Comparison of ENCODE assay signal across 10 cellular contexts in the genomic region with DNA sequence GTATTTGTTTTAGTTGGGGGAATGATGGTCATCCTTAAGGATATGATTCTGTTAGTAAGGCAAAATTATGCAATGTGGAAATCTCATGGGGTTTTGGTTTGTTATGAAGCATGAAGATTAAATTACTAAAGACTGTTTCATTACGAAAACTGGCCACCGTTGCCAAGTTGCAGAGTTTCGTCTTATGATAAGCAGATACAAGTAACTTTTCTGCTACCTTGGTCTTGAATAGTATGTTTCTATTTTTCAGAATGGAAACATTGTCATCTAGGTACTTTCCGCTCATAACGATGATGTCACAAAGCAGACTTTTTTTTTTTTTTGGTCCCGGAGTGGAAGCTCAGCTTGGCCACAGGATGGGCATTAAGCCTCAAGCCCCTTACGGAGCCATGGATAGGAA. TPM values are rescaled to one million over a fixed set of nuclear protein-coding genes. Genes with fewer than 3 reads are reported as not detected.
DNase-seq lines count a peak whose midpoint lies in the region; ATAC-seq and FAIRE-seq lines count a peak whose summit lies in the region.
"Had no signal": no experiment of that assay in that cellular context is flagged by ENCODE, and none has a peak within 500 bp of the region (broad histone marks: within the 10 kb centered on the region; RNA-seq: fewer than 3 reads in every experiment).

No MANE protein-coding gene starts in this region.

- intact Hi-C loops in activated CD4-positive, alpha-beta T cell treated with anti-CD3 and anti-CD28 coated beads for 36 hours (cut with DNase I, micrococcal nuclease), result loop anchor here (1.0 to 10.0 kb wide), 4 partner anchors 14 to 647 kb away; partner anchors contain the start of gene KIF3A (in 2 of the 2)

- no peak for FAIRE-seq in small intestine (lab: Jason Lieb, UNC)
- FAIRE-seq: A204.1 had no signal

- DNase-seq in activated CD4-positive, alpha-beta T cell treated with anti-CD3 and anti-CD28 coated beads for 36 hours, result peak; percentile 74
- DNase-seq in activated CD4-positive, alpha-beta T cell treated with anti-CD3 and anti-CD28 coated beads, Interleukin-2, amount 50 U/mL, for 4 hours, result no peak
- DNase-seq in stimulated activated CD4-positive, alpha-beta T cell treated with anti-CD3 and anti-CD28 coated beads, Interleukin-2, amount 100 ng/mL, for 24 hours, result peak; percentile 49
- DNase-seq in NCI-H128 (lab: John Stamatoyannopoulos, UW; ENCODE audit: unreplicated experiment) (no peak), COLO829 (ENCODE audit: low spot score) (no peak), small intestine (no peak)
- DNase-seq: NCI-H446 had no signal

- no peaks in the 10 kb centered on the region for H3K27me3 Mint-ChIP-seq in activated CD4-positive, alpha-beta T cell treated with anti-CD3 and anti-CD28 coated beads for 36 hours
- H3K27me3 Mint-ChIP-seq in activated naive CD8-positive, alpha-beta T cell, result no peaks in the 10 kb centered on the region

- H3K36me3 ChIP-seq in small intestine (ENCODE audit: control insufficient read depth in 2 of 2, insufficient read depth in 2 of 2, low read length in 2 of 2), result peaks cover 0 to under 1% of the 10 kb centered on the region in 2 donors

- ATAC-seq in activated CD4-positive, alpha-beta T cell treated with anti-CD3 and anti-CD28 coated beads for 36 hours, result peak; percentile 48
- ATAC-seq in HG02798 (IDR thresholded peaks at IDR 0.05; ENCODE audit: poor library complexity, unreplicated experiment), result peak; percentile 48

- no peaks in the 10 kb centered on the region for H3K9me3 ChIP-seq in small intestine (ENCODE audit: control insufficient read depth, low read depth)

- H3K27ac Mint-ChIP-seq in activated CD4-positive, alpha-beta T cell treated with anti-CD3 and anti-CD28 coated beads for 36 hours, result peak overlapping the region; percentile 69
- peak overlapping the region; percentile 78 for H3K27ac Mint-ChIP-seq in activated naive CD8-positive, alpha-beta T cell

- CTCF ChIA-PET in activated CD4-positive, alpha-beta T cell treated with anti-CD3 and anti-CD28 coated beads for 36 hours (lab: Charles Lee), result interaction anchor here (1.1 kb wide), 1 partner anchor 226 kb away, joined by 3 read pairs; no protein-coding TSS in a partner anchor

- H3K27ac ChIP-seq in small intestine (ENCODE audit: low read depth in 1 of 2, low read length in 1 of 2), result no peak overlapping the region

- peaks cover 9% of the 10 kb centered on the region for H3K36me3 Mint-ChIP-seq in activated CD4-positive, alpha-beta T cell treated with anti-CD3 and anti-CD28 coated beads for 36 hours (ENCODE audit: low read depth)
- peaks cover 11% of the 10 kb centered on the region for H3K36me3 Mint-ChIP-seq in activated naive CD8-positive, alpha-beta T cell

- H3K4me3 ChIP-seq in small intestine (ENCODE audit: low read depth in 1 of 2, low read length in 2 of 2), result no peak overlapping the region

- 74 to 87% (median 77%) methylated on average over 7 of the region's 7 CpGs for WGBS in small intestine, 3 donors

- H3K9me3 Mint-ChIP-seq in activated CD4-positive, alpha-beta T cell treated with anti-CD3 and anti-CD28 coated beads for 36 hours (ENCODE audit: low read depth), result no peaks in the 10 kb centered on the region
- no peaks in the 10 kb centered on the region for H3K9me3 Mint-ChIP-seq in activated naive CD8-positive, alpha-beta T cell (ENCODE audit: low read depth)

- peaks cover 30% of the 10 kb centered on the region for H3K4me1 Mint-ChIP-seq in activated CD4-positive, alpha-beta T cell treated with anti-CD3 and anti-CD28 coated beads for 36 hours
- peaks cover 29% of the 10 kb centered on the region for H3K4me1 Mint-ChIP-seq in activated naive CD8-positive, alpha-beta T cell (ENCODE audit: low read depth)

- H3K4me1 ChIP-seq in small intestine (ENCODE audit: control insufficient read depth in 2 of 2, insufficient read depth in 1 of 2, low read depth in 1 of 2, low read length in 1 of 2), result no peaks in the 10 kb centered on the region

- no peak overlapping the region for H3K4me3 Mint-ChIP-seq in activated CD4-positive, alpha-beta T cell treated with anti-CD3 and anti-CD28 coated beads for 36 hours
- peak overlapping the region; percentile 2 for H3K4me3 Mint-ChIP-seq in activated naive CD8-positive, alpha-beta T cell

- POLR2A ChIA-PET in activated CD4-positive, alpha-beta T cell treated with anti-CD3 and anti-CD28 coated beads for 36 hours (lab: Charles Lee), result interaction anchor here (0.6 to 1.4 kb wide), 4 partner anchors 14 to 272 kb away, joined by 3 to 4 read pairs (median 3); partner anchors contain the start of genes IRF1 and KIF3A

- no peaks in the 10 kb centered on the region for H3K27me3 ChIP-seq in small intestine (ENCODE audit: control insufficient read depth in 2 of 2, insufficient read depth in 2 of 2, low read length in 2 of 2)

RNA-seq across cellular contexts. Expression of gene CCNI2, which starts 4.2 kb away (rescaled TPM):
- 1 to 10 TPM; 4.3 to 4.6 TPM for total RNA-seq in activated CD4-positive, alpha-beta T cell treated with anti-CD3 and anti-CD28 coated beads for 36 hours
- polyA plus RNA-seq in small intestine, result 1 to 10 TPM; 1.6 to 7.3 (median 2.7) TPM

RNA-seq across cellular contexts. Expression of gene KIF3A, which starts 14.1 kb away (rescaled TPM):
- total RNA-seq in activated CD4-positive, alpha-beta T cell treated with anti-CD3 and anti-CD28 coated beads for 36 hours, result 10 to 100 TPM in 1 of 2 experiments, 1 to 10 TPM in 1; 7.1 to 10.6 TPM
- polyA plus RNA-seq in small intestine, result 1 to 10 TPM in 2 of 3 donors, under 1 TPM in 1; 0.54 to 2.8 (median 2.7) TPM

RNA-seq across cellular contexts. Expression of gene SEPTIN8, which starts 25.6 kb away (rescaled TPM):
- total RNA-seq in activated CD4-positive, alpha-beta T cell treated with anti-CD3 and anti-CD28 coated beads for 36 hours, result 10 to 100 TPM; 18.6 to 19.9 TPM
- polyA plus RNA-seq in small intestine, result 10 to 100 TPM; 14.6 to 28.2 (median 24.4) TPM

Comparison
In these comparisons a context has a peak if more than half of its experiments do, and no peak if none do; other contexts are left out.
1. DNase-seq: peak in activated CD4-positive, alpha-beta T cell treated with anti-CD3 and anti-CD28 coated beads for 36 hours (single experiment) and stimulated activated CD4-positive, alpha-beta T cell treated with anti-CD3 and anti-CD28 coated beads, Interleukin-2, amount 100 ng/mL, for 24 hours (2 of 2); none in activated CD4-positive, alpha-beta T cell treated with anti-CD3 and anti-CD28 coated beads, Interleukin-2, amount 50 U/mL, for 4 hours (0 of 2), NCI-H128 (single experiment), COLO829 (single experiment) and small intestine (single experiment).